24 cellular contexts compared by ENCODE assay signal in the genomic region with DNA sequence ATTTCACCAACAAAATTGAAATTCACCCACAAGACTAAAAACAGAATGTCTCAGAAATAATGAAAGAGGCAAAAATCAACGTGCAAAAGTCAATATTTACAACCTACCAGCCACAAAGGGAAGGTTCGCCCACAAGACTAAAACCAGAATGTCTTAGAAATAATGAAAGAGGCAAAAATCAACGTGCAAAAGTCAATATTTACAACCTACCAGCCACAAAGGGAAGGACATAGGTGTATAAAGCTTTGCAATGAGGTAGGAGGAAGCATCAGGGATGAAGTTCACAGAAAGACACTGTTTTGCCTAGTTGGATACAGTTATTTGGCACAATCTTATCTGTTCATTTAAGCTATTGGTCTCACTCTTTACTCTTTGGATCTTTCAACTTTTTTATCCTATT. TPM values are rescaled to one million over a fixed set of nuclear protein-coding genes. Genes with fewer than 3 reads are reported as not detected.
DNase-seq lines count a peak whose midpoint lies in the region; ATAC-seq, FAIRE-seq and TF ChIP-seq lines count a peak whose summit lies in the region.
"Had no signal": no experiment of that assay in that cellular context is flagged by ENCODE, and none has a peak within 500 bp of the region (broad histone marks: within the 10 kb centered on the region; RNA-seq: fewer than 3 reads in every experiment).

No MANE protein-coding gene starts in this region.

- H3K4me3 ChIP-seq in HepG2 (replicated peaks in 1 of 3; ENCODE audit: insufficient read depth in 1 of 3, low read depth in 2 of 3, low read length in 3 of 3): no peak overlapping the region
- no peak overlapping the region for H3K4me3 ChIP-seq in right lobe of liver
- no peak overlapping the region for H3K4me3 ChIP-seq in K562
- H3K4me3 ChIP-seq: BLaER1 treated with 17β-estradiol and CSF1 and Interleukin-3, amounts not matched to agents 10 nM and 100 nM; GM23338; HAP-1 had no signal

- ATAC-seq in HepG2: no peak; the same call in 2 of the 3 replicates
- no peak for ATAC-seq in right lobe of liver
- no peak for ATAC-seq in K562

- POLR2A ChIA-PET in HepG2 (lab: Yijun Ruan, JAX): no interaction called here
- POLR2A ChIA-PET in K562 (lab: Yijun Ruan, JAX): interaction anchor here (1.0 to 1.5 kb wide), 2 partner anchors 10 to 14 kb away, joined by 3 to 4 read pairs; a partner anchor contains a TSS

- TF ChIP-seq RAD21 in HepG2 (CRISPR knock-in tag; IDR thresholded peaks at IDR 0.05) (no peak), K562 (CRISPR knock-in tag; conservative IDR thresholded peaks at IDR 0.05 in 1 of 2, IDR thresholded peaks at IDR 0.05 in 1 of 2) (no peak)

- H3K9me3 Mint-ChIP-seq in progenitor cell of endocrine pancreas (ENCODE audit: low read depth): no peaks in the 10 kb centered on the region
- H3K9me3 Mint-ChIP-seq: CD14-positive monocyte; CD4-positive, alpha-beta T cell; CD8-positive, alpha-beta memory T cell; GM23338 had no signal

- intact Hi-C loops in HepG2 (cut with micrococcal nuclease; ENCODE audit: unreplicated experiment): no loop called here
- intact Hi-C loops in right lobe of liver (cut with DNase I): no loop called here
- intact Hi-C loops in K562 (cut with micrococcal nuclease): no loop called here

- CTCF ChIA-PET in HepG2 (lab: Yijun Ruan, JAX; ENCODE audit: low intra/inter-chr PET ratio, low total read pairs) (interaction anchor here (1.7 kb wide), 1 partner anchor 12 kb away, joined by 3 read pairs; no protein-coding TSS in a partner anchor), K562 (lab: Yijun Ruan, JAX; ENCODE audit: low intra/inter-chr PET ratio) (no interaction called here)

- in situ Hi-C loops in HepG2 (cut with HindIII; ENCODE audit: extremely low pct_ligation_motif_present, low pct_unique_long_range_greater_than_20kb) (no loop called here), K562 (cut with MboI) (no loop called here)

- H3K9ac ChIP-seq in HepG2 (ENCODE audit: insufficient read depth, low read depth, low read length) (no peak overlapping the region), K562 (ENCODE audit: insufficient read depth in 1 of 2, low read depth in 2 of 2, low read length in 2 of 2) (no peak overlapping the region)
- H3K9ac ChIP-seq: BLaER1 treated with 17β-estradiol and CSF1 and Interleukin-3, amounts not matched to agents 10 nM and 100 nM had no signal

- no peak overlapping the region for H3K27ac ChIP-seq in HepG2 (ENCODE audit: extremely low read length, insufficient read depth, low read length)
- no peak overlapping the region for H3K27ac ChIP-seq in right lobe of liver
- H3K27ac ChIP-seq in K562 (ENCODE audit: extremely low read depth, low read depth, low read length): no peak overlapping the region
- H3K27ac ChIP-seq: 22Rv1; BLaER1 treated with 17β-estradiol and CSF1 and Interleukin-3, amounts not matched to agents 10 nM and 100 nM had no signal

- H3K9me3 ChIP-seq in HepG2 (ENCODE audit: low read length): no peaks in the 10 kb centered on the region
- no peaks in the 10 kb centered on the region for H3K9me3 ChIP-seq in right lobe of liver
- no peaks in the 10 kb centered on the region for H3K9me3 ChIP-seq in K562 (replicated peaks; ENCODE audit: control insufficient read depth, insufficient read depth, low read depth, low read length)
- H3K9me3 ChIP-seq: BE2C; BLaER1 treated with 17β-estradiol and CSF1 and Interleukin-3, amounts not matched to agents 10 nM and 100 nM; HAP-1 had no signal

- H3K27me3 Mint-ChIP-seq in progenitor cell of endocrine pancreas: peaks cover 19% of the 10 kb centered on the region

- H3K4me1 ChIP-seq in HepG2 (ENCODE audit: insufficient read depth, low read length) (peaks cover 13% of the 10 kb centered on the region), right lobe of liver (no peaks in the 10 kb centered on the region), K562 (replicated peaks in 1 of 2; ENCODE audit: control insufficient read depth in 2 of 2, insufficient read depth in 2 of 2, low read length in 2 of 2) (no peaks in the 10 kb centered on the region)
- H3K4me1 ChIP-seq: BE2C; BLaER1 treated with 17β-estradiol and CSF1 and Interleukin-3, amounts not matched to agents 10 nM and 100 nM; HAP-1 had no signal

- H3K27ac Mint-ChIP-seq in progenitor cell of endocrine pancreas: peak overlapping the region; percentile 43
- H3K27ac Mint-ChIP-seq: CD14-positive monocyte; CD4-positive, alpha-beta T cell; GM23338 had no signal

- H3K27me3 ChIP-seq in HepG2 (ENCODE audit: control insufficient read depth in 1 of 2, insufficient read depth in 2 of 2, low read length in 2 of 2): peaks cover 0 to 8% of the 10 kb centered on the region in 2 experiments; a peak in 2 of 5 replicates
- no peaks in the 10 kb centered on the region for H3K27me3 ChIP-seq in right lobe of liver
- peaks cover 17 to 43% of the 10 kb centered on the region in 2 experiments; a peak in 4 of 5 replicates for H3K27me3 ChIP-seq in K562 (ENCODE audit: control insufficient read depth in 2 of 2, insufficient read depth in 2 of 2, low read length in 2 of 2)
- H3K27me3 ChIP-seq: BE2C; BLaER1 treated with 17β-estradiol and CSF1 and Interleukin-3, amounts not matched to agents 10 nM and 100 nM had no signal

- peaks cover 9% of the 10 kb centered on the region for H3K4me1 Mint-ChIP-seq in progenitor cell of endocrine pancreas (ENCODE audit: low read depth)
- H3K4me1 Mint-ChIP-seq: CD14-positive monocyte; CD8-positive, alpha-beta memory T cell had no signal

- FAIRE-seq in HepG2 (lab: Jason Lieb, UNC) (peak; percentile 53), K562 (lab: Jason Lieb, UNC) (peak; percentile 15)
- FAIRE-seq: D721Med, GM12891, H54 had no signal

- no TSS peak for BruUV-seq in HepG2 (replicated peaks; lab: Mats Ljungman, UMichigan)
- BruUV-seq in K562 (replicated peaks; lab: Mats Ljungman, UMichigan): no TSS peak

- TF ChIP-seq CTCF in HepG2 (CRISPR knock-in tag; IDR thresholded peaks at IDR 0.05) (no peak), right lobe of liver (IDR thresholded peaks at IDR 0.05) (no peak), K562 (IDR thresholded peaks at IDR 0.05 in 2 of 3, conservative IDR thresholded peaks at IDR 0.05 in 1 of 3; ENCODE audit: insufficient read depth in 2 of 3, low read depth in 1 of 3, low read length in 3 of 3) (no peak), progenitor cell of endocrine pancreas (IDR thresholded peaks at IDR 0.05; ENCODE audit: unreplicated experiment) (no peak)

- TF ChIP-seq POLR2A in HepG2 (IDR thresholded peaks at IDR 0.05; ENCODE audit: insufficient read depth in 1 of 2, low read depth in 2 of 2, low read length in 2 of 2): no peak
- no peak for TF ChIP-seq POLR2A in right lobe of liver (IDR thresholded peaks at IDR 0.05)
- no peak for TF ChIP-seq POLR2A in K562 (conservative IDR thresholded peaks at IDR 0.05)

- H3K36me3 Mint-ChIP-seq in progenitor cell of endocrine pancreas (ENCODE audit: insufficient read depth): peaks cover 2% of the 10 kb centered on the region
- H3K36me3 Mint-ChIP-seq: CD14-positive monocyte had no signal

- 8% methylated on average over 3 of the region's 3 CpGs for WGBS in HepG2 (ENCODE audit: low lambda C conversion rate)
- WGBS in right lobe of liver (ENCODE audit: insufficient coverage, low coverage, low lambda C conversion rate, missing lambda C conversion rate): 29% methylated on average over 3 of the region's 3 CpGs
- WGBS in K562 (ENCODE audit: insufficient coverage, low coverage, missing lambda C conversion rate): 2% methylated on average over 3 of the region's 3 CpGs

- no peaks in the 10 kb centered on the region for H4K20me1 ChIP-seq in HepG2 (ENCODE audit: insufficient read depth, low read length)
- peaks cover 5% of the 10 kb centered on the region; the same call in 1 of the 2 replicates for H4K20me1 ChIP-seq in K562 (replicated peaks; ENCODE audit: control insufficient read depth, insufficient read depth, low read length)
- H4K20me1 ChIP-seq: BLaER1 treated with 17β-estradiol and CSF1 and Interleukin-3, amounts not matched to agents 10 nM and 100 nM had no signal

- no peaks in the 10 kb centered on the region for H3K36me3 ChIP-seq in HepG2 (replicated peaks in 1 of 2; ENCODE audit: control insufficient read depth in 1 of 2, insufficient read depth in 2 of 2, low read length in 2 of 2)
- no peaks in the 10 kb centered on the region for H3K36me3 ChIP-seq in right lobe of liver
- no peaks in the 10 kb centered on the region for H3K36me3 ChIP-seq in K562 (ENCODE audit: control insufficient read depth, insufficient read depth, low read length)
- H3K36me3 ChIP-seq: BE2C, HAP-1 had no signal

- no peak overlapping the region for H3K4me3 Mint-ChIP-seq in progenitor cell of endocrine pancreas (ENCODE audit: low read depth)
- H3K4me3 Mint-ChIP-seq: CD14-positive monocyte; CD4-positive, alpha-beta T cell; CD8-positive, alpha-beta memory T cell; GM23338 had no signal

- peak in 1 of 2 experiments; percentile 19; a peak in 1 of 4 replicates for TF ChIP-seq EP300 in HepG2 (IDR thresholded peaks at IDR 0.05; ENCODE audit: low read depth in 2 of 2, low read length in 2 of 2)
- TF ChIP-seq EP300 in HepG2 (CRISPR knock-in tag; IDR thresholded peaks at IDR 0.05; ENCODE audit: borderline replicate concordance): no peak
- no peak for TF ChIP-seq EP300 in K562 (IDR thresholded peaks at IDR 0.05; ENCODE audit: low read length)

- no peak for DNase-seq in HepG2 (ENCODE audit: low spot score)
- DNase-seq in right lobe of liver: no peak
- DNase-seq in K562 (ENCODE audit: extremely low read depth in 1 of 4, low spot score in 3 of 4): no peak
- no peak for DNase-seq in progenitor cell of endocrine pancreas (ENCODE audit: low spot score, unreplicated experiment)
- DNase-seq in NCI-H1417 treated with DMSO at 0.1 percent for 48 hours (lab: John Stamatoyannopoulos, UW): no peak
- no peak for DNase-seq in activated CD8-positive, alpha-beta memory T cell treated with anti-CD3 and anti-CD28 coated beads for 24 hours
- DNase-seq: ACHN; AML-193; BE2C; CD4-positive, alpha-beta T cell; CD8-positive, alpha-beta memory T cell; DMS 273 treated with DMSO at 0.1 percent for 48 hours; DMS79 treated with DMSO at 0.1 percent for 48 hours; GF-D8 had no signal

- no peak overlapping the region for H3K4me2 ChIP-seq in HepG2 (ENCODE audit: low read depth, low read length)
- H3K4me2 ChIP-seq in K562 (ENCODE audit: insufficient read depth, low read length): no peak overlapping the region
- H3K4me2 ChIP-seq: BLaER1 treated with 17β-estradiol and CSF1 and Interleukin-3, amounts not matched to agents 10 nM and 100 nM; GM23338 had no signal

- H3K9me1 ChIP-seq in K562 (ENCODE audit: control insufficient read depth, insufficient read depth, low read length): no peaks in the 10 kb centered on the region

- no peak overlapping the region for H2AFZ ChIP-seq in HepG2 (ENCODE audit: low read length)
- H2AFZ ChIP-seq in K562 (ENCODE audit: low read depth, low read length): no peak overlapping the region
- H2AFZ ChIP-seq: GM23338 had no signal

- H3K79me2 ChIP-seq in HepG2 (ENCODE audit: insufficient read depth, low read length) (no peaks in the 10 kb centered on the region), K562 (ENCODE audit: control insufficient read depth, insufficient read depth, low read length) (no peaks in the 10 kb centered on the region)

RNA-seq across cellular contexts. Expression of a gene that starts 14.3 kb away (rescaled TPM):
- total RNA-seq in HepG2 (2016; rRNA removed; fragmentation: Illumina TruSeq; extraction: Trizol) (0.88 and 0.95 TPM in 2 replicates), right lobe of liver (under 1 TPM; 0.04 to 0.31 (median 0.20) TPM), K562 (2014; rRNA removed) (0.68 and 1.4 TPM in 2 replicates), K562 (2014; rRNA removed; fragmentation: Illumina TruSeq; extraction: Trizol) (0.80 and 0.83 TPM in 2 replicates), K562 (2015; rRNA removed; fragmentation: Illumina TruSeq; extraction: Trizol) (1.1 and 1.4 TPM in 2 replicates), K562 (2021) (1.2 and 1.5 TPM in 2 replicates), progenitor cell of endocrine pancreas (3.0 and 3.1 TPM in 2 replicates)
- total RNA-seq in HepG2 (2016; cell fraction: cytosol; rRNA removed; fragmentation: Illumina TruSeq; extraction: Trizol; ENCODE audit: low read depth): 0.10 and 0.44 TPM in 2 replicates
- total RNA-seq in HepG2 (2016; cell fraction: insoluble cytoplasmic fraction; rRNA removed; fragmentation: Illumina TruSeq; extraction: Trizol): 0.68 and 0.95 TPM in 2 replicates
- 0.38 and 0.49 TPM in 2 replicates for total RNA-seq in HepG2 (2016; cell fraction: membrane; rRNA removed; fragmentation: Illumina TruSeq; extraction: Trizol)
- 1.8 and 2.1 TPM in 2 replicates for total RNA-seq in HepG2 (2016; cell fraction: nucleus; rRNA removed; fragmentation: Illumina TruSeq; extraction: Trizol)
- polyA plus RNA-seq in HepG2 (2011; rRNA removed) (0.36 and 0.39 TPM in 2 replicates), K562 (2011; rRNA removed) (0.38 and 0.57 TPM in 2 replicates), K562 (2014; fragmentation: Illumina TruSeq; extraction: Trizol) (0.57 and 1.1 TPM in 2 replicates), K562 (2014; fragmentation: Nextera tagmentation; extraction: Ambion mirVana) (under 1 TPM; 0.14 to 0.22 TPM), K562 (2014; rRNA removed) (1.0 and 1.3 TPM in 2 replicates)
- polyA plus RNA-seq in HepG2 (2011; cell fraction: cytosol; rRNA removed): 0.17 and 0.19 TPM in 2 replicates
- 1.0 and 1.2 TPM in 2 replicates for polyA plus RNA-seq in HepG2 (2011; cell fraction: nucleus; rRNA removed)
- polyA plus RNA-seq in HepG2 (2012): 0.24 and 0.37 TPM in 2 replicates
- 0.07 and 0.12 TPM in 2 replicates for polyA plus RNA-seq in HepG2 (2016; cell fraction: cytosol; fragmentation: Illumina TruSeq; extraction: Trizol; ENCODE audit: low read depth)
- polyA plus RNA-seq in HepG2 (2016; cell fraction: insoluble cytoplasmic fraction; fragmentation: Illumina TruSeq; extraction: Trizol; ENCODE audit: low read depth): 0.88 and 1.1 TPM in 2 replicates
- 0.18 and 0.26 TPM in 2 replicates for polyA plus RNA-seq in HepG2 (2016; cell fraction: membrane; fragmentation: Illumina TruSeq; extraction: Trizol; ENCODE audit: low read depth)
- 3.6 and 4.1 TPM in 2 replicates for polyA plus RNA-seq in HepG2 (2016; cell fraction: nucleus; fragmentation: Illumina TruSeq; extraction: Trizol; ENCODE audit: insufficient read depth, low read depth)
- polyA minus RNA-seq in HepG2 (2011; rRNA and poly(A)+ RNA removed; ENCODE audit: low replicate concordance): 1.1 and 3.6 TPM in 2 replicates
- polyA minus RNA-seq in HepG2 (2011; cell fraction: cytosol; rRNA and poly(A)+ RNA removed): 0.09 and 0.40 TPM in 2 replicates
- polyA minus RNA-seq in HepG2 (2011; cell fraction: nucleus; rRNA and poly(A)+ RNA removed): 0.37 and 1.0 TPM in 2 replicates
- total RNA-seq in K562 (2011; cell fraction: chromatin; rRNA removed; ENCODE audit: low replicate concordance): 1.3 and 1.4 TPM in 2 replicates
- total RNA-seq in K562 (2011; cell fraction: nucleolus; rRNA removed): 0.50 and 0.79 TPM in 2 replicates
- 0.53 and 0.73 TPM in 2 replicates for total RNA-seq in K562 (2011; cell fraction: nucleoplasm; rRNA removed)
- polyA plus RNA-seq in K562 (2011; cell fraction: cytosol; rRNA removed): 0.24 and 0.42 TPM in 2 replicates
- 1.7 and 2.2 TPM in 2 replicates for polyA plus RNA-seq in K562 (2011; cell fraction: nucleus; rRNA removed)
- 0.71 and 0.78 TPM in 2 replicates for polyA plus RNA-seq in K562 (2012)
- 0.28 and 0.48 TPM in 2 replicates for polyA minus RNA-seq in K562 (2011; rRNA and poly(A)+ RNA removed)
- 0.48 and 0.64 TPM in 2 replicates for polyA minus RNA-seq in K562 (2011; cell fraction: cytosol; rRNA and poly(A)+ RNA removed)
- 1.3 and 1.4 TPM in 2 replicates for polyA minus RNA-seq in K562 (2011; cell fraction: nucleus; rRNA and poly(A)+ RNA removed)

RNA-seq across cellular contexts. Expression of a gene that starts 21.5 kb away (rescaled TPM):
- total RNA-seq in HepG2 (2016; rRNA removed; fragmentation: Illumina TruSeq; extraction: Trizol): not detected in 2 replicates
- total RNA-seq in HepG2 (2016; cell fraction: cytosol; rRNA removed; fragmentation: Illumina TruSeq; extraction: Trizol; ENCODE audit: low read depth): not detected in 2 replicates
- not detected in 2 replicates for total RNA-seq in HepG2 (2016; cell fraction: insoluble cytoplasmic fraction; rRNA removed; fragmentation: Illumina TruSeq; extraction: Trizol)
- not detected in 2 replicates for total RNA-seq in HepG2 (2016; cell fraction: membrane; rRNA removed; fragmentation: Illumina TruSeq; extraction: Trizol)
- not detected in 2 replicates for total RNA-seq in HepG2 (2016; cell fraction: nucleus; rRNA removed; fragmentation: Illumina TruSeq; extraction: Trizol)
- polyA plus RNA-seq in HepG2 (2011; rRNA removed): not detected in 2 replicates
- not detected in 2 replicates for polyA plus RNA-seq in HepG2 (2011; cell fraction: cytosol; rRNA removed)
- not detected in 2 replicates for polyA plus RNA-seq in HepG2 (2011; cell fraction: nucleus; rRNA removed)
- polyA plus RNA-seq in HepG2 (2012): not detected in 2 replicates
- not detected in 2 replicates for polyA plus RNA-seq in HepG2 (2016; cell fraction: cytosol; fragmentation: Illumina TruSeq; extraction: Trizol; ENCODE audit: low read depth)
- polyA plus RNA-seq in HepG2 (2016; cell fraction: insoluble cytoplasmic fraction; fragmentation: Illumina TruSeq; extraction: Trizol; ENCODE audit: low read depth): not detected in 2 replicates
- polyA plus RNA-seq in HepG2 (2016; cell fraction: membrane; fragmentation: Illumina TruSeq; extraction: Trizol; ENCODE audit: low read depth): not detected in 2 replicates
- polyA plus RNA-seq in HepG2 (2016; cell fraction: nucleus; fragmentation: Illumina TruSeq; extraction: Trizol; ENCODE audit: insufficient read depth, low read depth): not detected in 2 replicates
- polyA minus RNA-seq in HepG2 (2011; rRNA and poly(A)+ RNA removed; ENCODE audit: low replicate concordance): not detected in 2 replicates
- not detected in 2 replicates for polyA minus RNA-seq in HepG2 (2011; cell fraction: cytosol; rRNA and poly(A)+ RNA removed)
- polyA minus RNA-seq in HepG2 (2011; cell fraction: nucleus; rRNA and poly(A)+ RNA removed): not detected in 2 replicates
- not detected for total RNA-seq in right lobe of liver
- total RNA-seq in K562 (2011; cell fraction: chromatin; rRNA removed; ENCODE audit: low replicate concordance): not detected in 2 replicates
- not detected in 2 replicates for total RNA-seq in K562 (2011; cell fraction: nucleolus; rRNA removed)
- not detected in 2 replicates for total RNA-seq in K562 (2011; cell fraction: nucleoplasm; rRNA removed)
- not detected in 2 replicates for total RNA-seq in K562 (2014; rRNA removed)
- total RNA-seq in K562 (2014; rRNA removed; fragmentation: Illumina TruSeq; extraction: Trizol): not detected in 2 replicates
- not detected in 2 replicates for total RNA-seq in K562 (2015; rRNA removed; fragmentation: Illumina TruSeq; extraction: Trizol)
- total RNA-seq in K562 (2021): not detected in 2 replicates
- polyA plus RNA-seq in K562 (2011; rRNA removed): not detected in 2 replicates
- polyA plus RNA-seq in K562 (2011; cell fraction: cytosol; rRNA removed): not detected in 2 replicates
- not detected in 2 replicates for polyA plus RNA-seq in K562 (2011; cell fraction: nucleus; rRNA removed)
- not detected in 2 replicates for polyA plus RNA-seq in K562 (2012)
- polyA plus RNA-seq in K562 (2014; fragmentation: Illumina TruSeq; extraction: Trizol): not detected in 2 replicates
- not detected for polyA plus RNA-seq in K562 (2014; fragmentation: Nextera tagmentation; extraction: Ambion mirVana)
- polyA plus RNA-seq in K562 (2014; rRNA removed): not detected in 2 replicates
- polyA minus RNA-seq in K562 (2011; rRNA and poly(A)+ RNA removed): not detected in 2 replicates
- polyA minus RNA-seq in K562 (2011; cell fraction: cytosol; rRNA and poly(A)+ RNA removed): not detected in 2 replicates
- polyA minus RNA-seq in K562 (2011; cell fraction: nucleus; rRNA and poly(A)+ RNA removed): not detected in 2 replicates
- not detected in 2 replicates for total RNA-seq in progenitor cell of endocrine pancreas
- total RNA-seq: CD4-positive, alpha-beta T cell; CD8-positive, alpha-beta memory T cell; Daoy; G401; GM23338 had no signal
- polyA plus RNA-seq: CD14-positive monocyte; CD8-positive, alpha-beta memory T cell; GM23338 had no signal
